In genomic region chr1:93585059-93585966, GRCh38 we compare ENCODE assay signal across 9 cellular contexts.
DNase-seq lines count a peak whose midpoint lies in the region; ATAC-seq and TF ChIP-seq lines count a peak whose summit lies in the region.
"Had no signal": no experiment of that assay in that cellular context is flagged by ENCODE, and none has a peak within 500 bp of the region (broad histone marks: within the 10 kb centered on the region; RNA-seq: fewer than 3 reads in every experiment).

No MANE protein-coding gene starts in this region.

- POLR2A ChIA-PET in naive thymus-derived CD8-positive, alpha-beta T cell (lab: Charles Lee) = interaction anchor here (1.0 kb wide), 1 partner anchor 13 kb away, joined by 3 read pairs; no protein-coding TSS in a partner anchor

- peaks cover 34% of the 10 kb centered on the region for H3K36me3 Mint-ChIP-seq in chondrocyte (ENCODE audit: low read depth)
- peaks cover 0 to 3% (median 2%) of the 10 kb centered on the region in 3 donors for H3K36me3 Mint-ChIP-seq in naive thymus-derived CD8-positive, alpha-beta T cell

- TF ChIP-seq CTCF in LNCaP clone FGC (IDR thresholded peaks at IDR 0.05; ENCODE audit: control insufficient read depth, extremely low read depth, insufficient read depth) (no peak), chondrocyte (IDR thresholded peaks at IDR 0.05) (no peak), lower leg skin (IDR thresholded peaks at IDR 0.05) (no peak)

- peak overlapping the region; percentile 40 for H3K27ac ChIP-seq in thymus (ENCODE audit: low read depth)

- no peak for TF ChIP-seq POLR2A in lower leg skin (IDR thresholded peaks at IDR 0.05)

- H3K9me3 ChIP-seq in thymus (ENCODE audit: control insufficient read depth) = no peaks in the 10 kb centered on the region

- no peaks in the 10 kb centered on the region for H3K36me3 ChIP-seq in thymus (ENCODE audit: control insufficient read depth, insufficient read depth)

- DNase-seq in LNCaP clone FGC (ENCODE audit: low read depth) (peak; percentile 99), chondrocyte (ENCODE audit: low spot score) (no peak), lower leg skin (ENCODE audit: low spot score in 2 of 2) (peak; percentile 54 to 93)
- DNase-seq in naive thymus-derived CD8-positive, alpha-beta T cell = no peak
- DNase-seq: NCI-H187 treated with DMSO at 0.1 percent for 48 hours had no signal

- no peak for ATAC-seq in HG03139 (IDR thresholded peaks at IDR 0.05; ENCODE audit: unreplicated experiment)
- no peak for ATAC-seq in HG03520 (IDR thresholded peaks at IDR 0.05; ENCODE audit: unreplicated experiment)
- no peak for ATAC-seq in naive thymus-derived CD8-positive, alpha-beta T cell
- ATAC-seq in GM18870 (IDR thresholded peaks at IDR 0.05; ENCODE audit: unreplicated experiment) = no peak

- intact Hi-C loops in lower leg skin (cut with DNase I; ENCODE audit: low total_unique reads) = no loop called here

- H3K4me1 ChIP-seq in thymus (ENCODE audit: control insufficient read depth, insufficient read depth, low read length) = no peaks in the 10 kb centered on the region

- H3K4me3 ChIP-seq in LNCaP clone FGC (ENCODE audit: low read depth, low read length) (peak overlapping the region; percentile 48), lower leg skin (ENCODE audit: low read depth, poor library complexity, severe bottlenecking) (no peak overlapping the region), thymus (ENCODE audit: low read length) (no peak overlapping the region)

- H3K27me3 ChIP-seq in thymus (ENCODE audit: control insufficient read depth, insufficient read depth) = no peaks in the 10 kb centered on the region

- H3K4me1 Mint-ChIP-seq in chondrocyte (ENCODE audit: low read depth) = peaks cover 40% of the 10 kb centered on the region
- H3K4me1 Mint-ChIP-seq in naive thymus-derived CD8-positive, alpha-beta T cell = peaks cover 6 to 16% (median 12%) of the 10 kb centered on the region in 4 donors

- no peaks in the 10 kb centered on the region for H3K9me3 Mint-ChIP-seq in chondrocyte (ENCODE audit: low read depth)
- H3K9me3 Mint-ChIP-seq in naive thymus-derived CD8-positive, alpha-beta T cell = no peaks in the 10 kb centered on the region

- H3K4me3 Mint-ChIP-seq in chondrocyte (ENCODE audit: unreplicated experiment) = no peak overlapping the region
- H3K4me3 Mint-ChIP-seq in naive thymus-derived CD8-positive, alpha-beta T cell = no peak overlapping the region

- peak overlapping the region; percentile 78 for H3K27ac Mint-ChIP-seq in chondrocyte (ENCODE audit: unreplicated experiment)
- H3K27ac Mint-ChIP-seq in naive thymus-derived CD8-positive, alpha-beta T cell = no peak overlapping the region

- no peaks in the 10 kb centered on the region for H3K27me3 Mint-ChIP-seq in chondrocyte (ENCODE audit: low read depth)
- H3K27me3 Mint-ChIP-seq in naive thymus-derived CD8-positive, alpha-beta T cell = no peaks in the 10 kb centered on the region

- 53 to 55% methylated on average over 13 of the region's 13 CpGs for WGBS in lower leg skin, 2 donors
- 95% methylated on average over 13 of the region's 13 CpGs for WGBS in thymus

Comparison
In these comparisons a context has a peak if more than half of its experiments do, and no peak if none do; other contexts are left out.
1. DNase-seq: peak in LNCaP clone FGC (single experiment) and lower leg skin (2 of 2); none in chondrocyte (single experiment) and naive thymus-derived CD8-positive, alpha-beta T cell (0 of 10).